In genomic region chr14:54487771-54488170, GRCh38 we compare ENCODE assay signal across 8 cellular contexts. TPM values are rescaled to one million over a fixed set of nuclear protein-coding genes. Genes with fewer than 3 reads are reported as not detected.
DNase-seq lines count a peak whose midpoint lies in the region; ATAC-seq and TF ChIP-seq lines count a peak whose summit lies in the region.

No MANE protein-coding gene starts in this region.

- DNase-seq in AG10803 (ENCODE audit: low read depth) (peak; percentile 62), HCT116 (ENCODE audit: low read depth, low spot score) (no peak), activated B cell treated with CpG ODN at 0.5 μM for 24 hours (no peak), NCI-H1930 (lab: John Stamatoyannopoulos, UW) (no peak), DMS153 treated with DMSO at 0.1 percent for 48 hours (lab: John Stamatoyannopoulos, UW; ENCODE audit: unreplicated experiment) (no peak)

- H3K27me3 ChIP-seq in HCT116 (ENCODE audit: insufficient read depth, low read length) (no peaks in the 10 kb centered on the region), gastroesophageal sphincter (no peaks in the 10 kb centered on the region), rectal smooth muscle tissue (ENCODE audit: control insufficient read depth, insufficient read depth, low read length) (no peaks in the 10 kb centered on the region)

- TF ChIP-seq CTCF in AG10803 (conservative IDR thresholded peaks at IDR 0.05; ENCODE audit: low read length) (no peak), HCT116 (IDR thresholded peaks at IDR 0.05 in 2 of 3, conservative IDR thresholded peaks at IDR 0.05 in 1 of 3; ENCODE audit: borderline replicate concordance in 1 of 3, insufficient read depth in 1 of 3, low read depth in 2 of 3, low read length in 2 of 3) (no peak), activated B cell treated with CpG ODN at 0.5 μM for 24 hours (IDR thresholded peaks at IDR 0.05) (no peak), gastroesophageal sphincter (IDR thresholded peaks at IDR 0.05) (no peak)

- no peaks in the 10 kb centered on the region for H3K27me3 Mint-ChIP-seq in activated B cell treated with CpG ODN at 0.5 μM for 24 hours

- H3K4me3 ChIP-seq in AG10803 (ENCODE audit: low read length) = peak overlapping the region; percentile 92
- peak overlapping the region; percentile 87 to 94 for H3K4me3 ChIP-seq in HCT116 (replicated peaks in 1 of 2; ENCODE audit: low read depth in 1 of 2, low read length in 2 of 2)
- H3K4me3 ChIP-seq in gastroesophageal sphincter = peak overlapping the region; percentile 77 to 84
- H3K4me3 ChIP-seq in rectal smooth muscle tissue (ENCODE audit: low read length) = peak overlapping the region; percentile 82

- TF ChIP-seq RAD21 in HCT116 (IDR thresholded peaks at IDR 0.05; ENCODE audit: low read depth) = no peak

- peak overlapping the region; percentile 96 for H3K27ac ChIP-seq in HCT116 (ENCODE audit: low read depth, low read length)
- H3K27ac ChIP-seq in gastroesophageal sphincter = peak overlapping the region in 3 of 4 donors; percentile 93 to 96 (median 95)
- H3K27ac ChIP-seq in rectal smooth muscle tissue (ENCODE audit: low read depth, low read length) = peak overlapping the region; percentile 90

- peak overlapping the region; percentile 87 for H3K4me2 ChIP-seq in HCT116 (ENCODE audit: low read length)

- H3K36me3 ChIP-seq in HCT116 (ENCODE audit: control insufficient read depth in 1 of 2, insufficient read depth in 2 of 2, low read length in 2 of 2) (peaks cover 0 to 8% of the 10 kb centered on the region in 2 experiments; a peak in 3 of 4 replicates), gastroesophageal sphincter (peaks cover 0 to 7% of the 10 kb centered on the region in 2 donors), rectal smooth muscle tissue (ENCODE audit: control insufficient read depth, insufficient read depth, low read length) (no peaks in the 10 kb centered on the region)

- H3K4me1 ChIP-seq in HCT116 (ENCODE audit: control insufficient read depth in 1 of 2, insufficient read depth in 2 of 2, low read length in 2 of 2) (peaks cover 16 to 28% of the 10 kb centered on the region in 2 experiments), gastroesophageal sphincter (peaks cover 0 to 57% (median 8%) of the 10 kb centered on the region in 3 donors), rectal smooth muscle tissue (ENCODE audit: control insufficient read depth, insufficient read depth, low read length) (peaks cover 10% of the 10 kb centered on the region)

- H3K9ac ChIP-seq in HCT116 (ENCODE audit: low read length) (peak overlapping the region; percentile 81), rectal smooth muscle tissue (ENCODE audit: low read length) (no peak overlapping the region)

- POLR2A ChIA-PET in HCT116 (lab: Charles Lee) (interaction anchor here (3.6 kb wide), 1 partner anchor 22 kb away, joined by 16 read pairs; the partner anchor contains the start of gene CGRRF1), activated B cell treated with CpG ODN at 0.5 μM for 24 hours (lab: Charles Lee) (interaction anchor here (0.9 to 3.6 kb wide), 5 partner anchors 16 to 78 kb away, joined by 3 to 37 read pairs (median 7); partner anchors contain the start of genes CGRRF1 and CNIH1)

- no peaks in the 10 kb centered on the region for H3K9me3 Mint-ChIP-seq in activated B cell treated with CpG ODN at 0.5 μM for 24 hours

- 0 out of 2 replicates have a peak, but pooled peaks cover 4% of the 10 kb centered on the region for H4K20me1 ChIP-seq in HCT116 (ENCODE audit: insufficient read depth)

- H3K9me3 ChIP-seq in HCT116 (ENCODE audit: control insufficient read depth in 1 of 2, insufficient read depth in 1 of 2, low read depth in 1 of 2, low read length in 2 of 2) = no peaks in the 10 kb centered on the region
- H3K9me3 ChIP-seq in gastroesophageal sphincter = no peaks in the 10 kb centered on the region

- CTCF ChIA-PET in HCT116 (lab: Charles Lee) = interaction anchor here (0.7 to 1.5 kb wide), 6 partner anchors 16 to 318 kb away, joined by 3 to 4 read pairs (median 3); partner anchors contain the start of gene CGRRF1
- CTCF ChIA-PET in activated B cell treated with CpG ODN at 0.5 μM for 24 hours (lab: Charles Lee) = interaction anchor here (1.8 kb wide), 1 partner anchor 22 kb away, joined by 7 read pairs; the partner anchor contains the start of gene CGRRF1

- peaks cover 58% of the 10 kb centered on the region for H3K79me2 ChIP-seq in HCT116 (ENCODE audit: insufficient read depth, low read length)

- peak overlapping the region; percentile 91 for H3K27ac Mint-ChIP-seq in activated B cell treated with CpG ODN at 0.5 μM for 24 hours

- peaks cover 19% of the 10 kb centered on the region for H3K36me3 Mint-ChIP-seq in activated B cell treated with CpG ODN at 0.5 μM for 24 hours (ENCODE audit: low read depth)

- TF ChIP-seq EP300 in gastroesophageal sphincter (IDR thresholded peaks at IDR 0.05) = no peak

- intact Hi-C loops in HCT116 (cut with micrococcal nuclease) = loop anchor here (5.0 kb wide), 1 partner anchor 285 kb away; no protein-coding TSS in a partner anchor
- intact Hi-C loops in activated B cell treated with CpG ODN at 0.5 μM for 24 hours (cut with micrococcal nuclease) = loop anchor here (1.0 to 10.0 kb wide), 5 partner anchors 46 to 1933 kb away; partner anchors contain the start of genes CDKN3, CNIH1, GPR137C and MAPK1IP1L

- peaks cover 76% of the 10 kb centered on the region for H3K4me1 Mint-ChIP-seq in activated B cell treated with CpG ODN at 0.5 μM for 24 hours

- ATAC-seq in HCT116 = peak; percentile 55
- no peak for ATAC-seq in activated B cell treated with CpG ODN at 0.5 μM for 24 hours (ENCODE audit: low read depth)
- ATAC-seq in gastroesophageal sphincter = no peak
- ATAC-seq in HG03139 (IDR thresholded peaks at IDR 0.05; ENCODE audit: unreplicated experiment) = no peak

- no peak overlapping the region for H2AFZ ChIP-seq in HCT116 (ENCODE audit: low read depth, low read length, poor library complexity, severe bottlenecking)

- TF ChIP-seq POLR2A in HCT116 (IDR thresholded peaks at IDR 0.05; ENCODE audit: borderline replicate concordance, extremely low read depth, insufficient read depth, insufficient read length) (no peak), gastroesophageal sphincter (IDR thresholded peaks at IDR 0.05) (no peak)

- H3K4me3 Mint-ChIP-seq in activated B cell treated with CpG ODN at 0.5 μM for 24 hours = peak overlapping the region; percentile 94

- BruUV-seq in HCT116 (replicated peaks; lab: Mats Ljungman, UMichigan) = TSS peak; percentile 48

- RAD21 ChIA-PET in HCT116 (lab: Charles Lee; ENCODE audit: low non-redundant PET in 1 of 2, low total read pairs in 2 of 2, uncharacterized antibody in 2 of 2, unreplicated experiment in 2 of 2) = interaction anchor here in 1 of 2 experiments (0.6 kb wide), 1 partner anchor 76 kb away, joined by 4 read pairs; no protein-coding TSS in a partner anchor

- H3K9me2 ChIP-seq in HCT116 (ENCODE audit: insufficient read depth) = no peaks in the 10 kb centered on the region

- WGBS in gastroesophageal sphincter (ENCODE audit: low coverage in 1 of 2), 2 donors = 27 to 34% methylated on average over 4 of the region's 4 CpGs

TF ChIP-seq in HCT116, 20 proteins besides CTCF, POLR2A, EP300 and RAD21 (continues in another document):
- TF ChIP-seq EZH2phosphoT487 (IDR thresholded peaks at IDR 0.05; ENCODE audit: borderline replicate concordance) (no peak), FOSL1 (IDR thresholded peaks at IDR 0.05; ENCODE audit: low read depth) (no peak), SIN3A (IDR thresholded peaks at IDR 0.05; ENCODE audit: low read depth) (no peak), SP1 (IDR thresholded peaks at IDR 0.05; ENCODE audit: low read depth) (no peak), ZFX (IDR thresholded peaks at IDR 0.05) (no peak), SRF (IDR thresholded peaks at IDR 0.05; ENCODE audit: low read depth) (no peak), ATF3 (IDR thresholded peaks at IDR 0.05) (no peak), CEBPB (IDR thresholded peaks at IDR 0.05; ENCODE audit: low read depth) (no peak), POLR2AphosphoS5 (IDR thresholded peaks at IDR 0.05; ENCODE audit: low read depth, low read length) (no peak), TCF7L2 (IDR thresholded peaks at IDR 0.05; ENCODE audit: borderline replicate concordance, extremely low read depth, insufficient read depth, insufficient read length) (no peak), YY1 (IDR thresholded peaks at IDR 0.05; ENCODE audit: extremely low read depth, insufficient replicate concordance, low read depth, low read length) (no peak), CBX3 (IDR thresholded peaks at IDR 0.05; ENCODE audit: low read depth) (no peak), EGR1 (IDR thresholded peaks at IDR 0.05; ENCODE audit: low read depth) (no peak), ZBTB33 (IDR thresholded peaks at IDR 0.05; ENCODE audit: extremely low read depth, insufficient replicate concordance, low read length) (no peak)

RNA-seq across cellular contexts. Expression of gene GMFB, which starts 1.0 kb away (rescaled TPM):
- total RNA-seq in HCT116 (2021; ENCODE audit: unreplicated experiment) = 53.8 TPM
- polyA plus RNA-seq in HCT116 (2012) = 14.7 and 17.5 TPM in 2 replicates
- 39.5 and 43.0 TPM in 2 replicates for total RNA-seq in activated B cell treated with CpG ODN at 0.5 μM for 24 hours
- 10 to 100 TPM; 40.0 to 43.7 (median 42.3) TPM for total RNA-seq in gastroesophageal sphincter

RNA-seq across cellular contexts. Expression of gene CGRRF1, which starts 21.9 kb away (rescaled TPM):
- total RNA-seq in HCT116 (2021; ENCODE audit: unreplicated experiment) (15.9 TPM), activated B cell treated with CpG ODN at 0.5 μM for 24 hours (11.9 and 14.1 TPM in 2 replicates), gastroesophageal sphincter (10 to 100 TPM; 12.3 to 32.8 (median 22.2) TPM)
- polyA plus RNA-seq in HCT116 (2012) = 8.1 and 13.1 TPM in 2 replicates

RNA-seq across cellular contexts. Expression of gene CNIH1, which starts 46.6 kb away (rescaled TPM):
- total RNA-seq in HCT116 (2021; ENCODE audit: unreplicated experiment) (149 TPM), activated B cell treated with CpG ODN at 0.5 μM for 24 hours (40.6 and 43.5 TPM in 2 replicates), gastroesophageal sphincter (100 to 1,000 TPM in 2 of 4 donors, 10 to 100 TPM in 2; 96.8 to 179 (median 127) TPM)
- polyA plus RNA-seq in HCT116 (2012) = 166 and 174 TPM in 2 replicates
